Comparison of ENCODE assay signal across 10 cellular contexts in genomic region chr16:27228621-27229501, GRCh38. TPM values are rescaled to one million over a fixed set of nuclear protein-coding genes. Genes with fewer than 3 reads are reported as not detected.
DNase-seq lines count a peak whose midpoint lies in the region; ATAC-seq, FAIRE-seq and TF ChIP-seq lines count a peak whose summit lies in the region.
"Had no signal": no experiment of that assay in that cellular context is flagged by ENCODE, and none has a peak within 500 bp of the region (broad histone marks: within the 10 kb centered on the region; RNA-seq: fewer than 3 reads in every experiment).

No MANE protein-coding gene starts in this region.

- TF ChIP-seq POLR2A in GM12891 (IDR thresholded peaks at IDR 0.05; ENCODE audit: low read depth, low read length): no peak
- TF ChIP-seq POLR2A in K562 (conservative IDR thresholded peaks at IDR 0.05): no peak

- peak overlapping the region in 1 of 2 experiments; percentile 74; a peak in 2 of 4 replicates for H3K9ac ChIP-seq in K562 (ENCODE audit: insufficient read depth in 1 of 2, low read depth in 2 of 2, low read length in 2 of 2)

- H3K27me3 ChIP-seq in K562 (ENCODE audit: control insufficient read depth in 2 of 2, insufficient read depth in 2 of 2, low read length in 2 of 2): no peaks in the 10 kb centered on the region
- no peaks in the 10 kb centered on the region for H3K27me3 ChIP-seq in pancreas

- TF ChIP-seq RAD21 in K562 (CRISPR knock-in tag; conservative IDR thresholded peaks at IDR 0.05 in 1 of 2, IDR thresholded peaks at IDR 0.05 in 1 of 2): peak; percentile 23 to 54; a peak in 3 of 4 replicates

- no peak for TF ChIP-seq EP300 in K562 (IDR thresholded peaks at IDR 0.05; ENCODE audit: low read length)

- no peak overlapping the region for H3K4me2 ChIP-seq in K562 (ENCODE audit: insufficient read depth, low read length)

- TF ChIP-seq CTCF in K562 (IDR thresholded peaks at IDR 0.05 in 2 of 3, conservative IDR thresholded peaks at IDR 0.05 in 1 of 3; ENCODE audit: insufficient read depth in 2 of 3, low read depth in 1 of 3, low read length in 3 of 3) (peak; percentile 4 to 40 (median 11); a peak in 2 of 6 replicates), pancreas (IDR thresholded peaks at IDR 0.05) (no peak)

- POLR2A ChIA-PET in K562 (lab: Yijun Ruan, JAX): interaction anchor here (1.2 kb wide), 1 partner anchor 30 kb away, joined by 4 read pairs; no protein-coding TSS in a partner anchor

- intact Hi-C loops in K562 (cut with micrococcal nuclease) (loop anchor here (5.0 kb wide), 1 partner anchor 47 kb away; no protein-coding TSS in a partner anchor), pancreas (cut with DNase I) (no loop called here)

- H3K36me3 ChIP-seq in K562 (ENCODE audit: control insufficient read depth, insufficient read depth, low read length) (peaks cover 28% of the 10 kb centered on the region; the same call in 2 of the 3 replicates), pancreas (peaks cover 0 to 12% (median 2%) of the 10 kb centered on the region in 3 donors)

- CTCF ChIA-PET in K562 (lab: Yijun Ruan, JAX; ENCODE audit: low intra/inter-chr PET ratio): interaction anchor here (0.6 to 0.8 kb wide), 2 partner anchors 50 to 140 kb away, joined by 3 read pairs; no protein-coding TSS in a partner anchor

- WGBS in K562 (ENCODE audit: insufficient coverage, low coverage, missing lambda C conversion rate): 50% methylated on average over 21 of the region's 21 CpGs
- 67% methylated on average over 21 of the region's 21 CpGs for WGBS in pancreas, 2 donors

- no peak overlapping the region for H2AFZ ChIP-seq in K562 (ENCODE audit: low read depth, low read length)

- BruUV-seq in K562 (replicated peaks; lab: Mats Ljungman, UMichigan): no TSS peak

- no peak overlapping the region for H3K27ac ChIP-seq in K562 (ENCODE audit: extremely low read depth, low read depth, low read length)
- H3K27ac ChIP-seq in pancreas: no peak overlapping the region
- H3K27ac ChIP-seq: thoracic aorta had no signal

- H3K4me1 ChIP-seq in K562 (replicated peaks in 1 of 2; ENCODE audit: control insufficient read depth in 2 of 2, insufficient read depth in 2 of 2, low read length in 2 of 2) (peaks cover 0 to 33% of the 10 kb centered on the region in 2 experiments; a peak in 3 of 5 replicates), pancreas (peaks cover 5 to 20% (median 11%) of the 10 kb centered on the region in 3 donors)

- no peaks in the 10 kb centered on the region for H3K79me2 ChIP-seq in K562 (ENCODE audit: control insufficient read depth, insufficient read depth, low read length)

- H4K20me1 ChIP-seq in K562 (replicated peaks; ENCODE audit: control insufficient read depth, insufficient read depth, low read length): no peaks in the 10 kb centered on the region

- H3K9me3 ChIP-seq in K562 (replicated peaks; ENCODE audit: control insufficient read depth, insufficient read depth, low read depth, low read length) (no peaks in the 10 kb centered on the region), pancreas (no peaks in the 10 kb centered on the region)
- H3K9me3 ChIP-seq: thoracic aorta had no signal

- H3K4me3 ChIP-seq in K562: no peak overlapping the region
- H3K4me3 ChIP-seq in pancreas: no peak overlapping the region
- H3K4me3 ChIP-seq: thoracic aorta had no signal

- no peaks in the 10 kb centered on the region for H3K9me1 ChIP-seq in K562 (ENCODE audit: control insufficient read depth, insufficient read depth, low read length)

- DNase-seq in GM12891 (ENCODE audit: insufficient read length, low spot score) (no peak), NCI-H2196 (lab: John Stamatoyannopoulos, UW; ENCODE audit: unreplicated experiment) (peak; percentile 77), K562 (ENCODE audit: extremely low read depth in 1 of 4, low spot score in 3 of 4) (peak in 3 of 4 experiments; percentile 38 to 57 (median 40)), pancreas (peak in 5 of 6 donors; percentile 61 to 81 (median 74))
- DNase-seq in stimulated activated CD4-positive, alpha-beta T cell treated with anti-CD3 and anti-CD28 coated beads, Interleukin-4, amount 100 ng/mL, for 24 hours: no peak
- DNase-seq: activated CD4-positive, alpha-beta T cell treated with anti-CD3 and anti-CD28 coated beads, Interleukin-2, amount 50 U/mL, for 4 hours had no signal

- in situ Hi-C loops in K562 (cut with MboI): no loop called here

- ATAC-seq in K562: peak; percentile 84
- ATAC-seq in pancreas: peak; percentile 76 to 85 (median 77)
- ATAC-seq in GM21515 (IDR thresholded peaks at IDR 0.05; ENCODE audit: unreplicated experiment): no peak
- ATAC-seq in HG03196 (IDR thresholded peaks at IDR 0.05; ENCODE audit: unreplicated experiment): no peak
- no peak for ATAC-seq in SK-N-SH treated with all-trans-retinoic acid at 6 μM for 48 hours

- FAIRE-seq in GM12891 (lab: Jason Lieb, UNC) (no peak), K562 (lab: Jason Lieb, UNC) (peak; percentile 81), pancreas (lab: Jason Lieb, UNC) (no peak)

TF ChIP-seq in GM12891, 5 proteins besides CTCF, POLR2A, EP300 and RAD21:
- TF ChIP-seq SPI1 (IDR thresholded peaks at IDR 0.05; ENCODE audit: low read depth, low read length) (peak; percentile 61; the same call in 1 of the 2 replicates), POLR2AphosphoS5 (IDR thresholded peaks at IDR 0.05; ENCODE audit: low read depth, low read length) (no peak)

TF ChIP-seq in K562, 482 proteins besides CTCF, POLR2A, EP300 and RAD21 (continues in another document):
- no peak for TF ChIP-seq FOS (IDR thresholded peaks at IDR 0.05; ENCODE audit: extremely low read depth, insufficient read length)
- TF ChIP-seq HDAC8 (tag; IDR thresholded peaks at IDR 0.05): no peak

TF ChIP-seq in SK-N-SH treated with all-trans-retinoic acid at 6 μM for 48 hours, 23 proteins besides CTCF, POLR2A, EP300 and RAD21 (continues in another document):
- no peak for TF ChIP-seq RARB (CRISPR knock-in tag; IDR thresholded peaks at IDR 0.05)
- TF ChIP-seq ZNF70 (CRISPR knock-in tag; IDR thresholded peaks at IDR 0.05): no peak
- TF ChIP-seq, protein P1, sequence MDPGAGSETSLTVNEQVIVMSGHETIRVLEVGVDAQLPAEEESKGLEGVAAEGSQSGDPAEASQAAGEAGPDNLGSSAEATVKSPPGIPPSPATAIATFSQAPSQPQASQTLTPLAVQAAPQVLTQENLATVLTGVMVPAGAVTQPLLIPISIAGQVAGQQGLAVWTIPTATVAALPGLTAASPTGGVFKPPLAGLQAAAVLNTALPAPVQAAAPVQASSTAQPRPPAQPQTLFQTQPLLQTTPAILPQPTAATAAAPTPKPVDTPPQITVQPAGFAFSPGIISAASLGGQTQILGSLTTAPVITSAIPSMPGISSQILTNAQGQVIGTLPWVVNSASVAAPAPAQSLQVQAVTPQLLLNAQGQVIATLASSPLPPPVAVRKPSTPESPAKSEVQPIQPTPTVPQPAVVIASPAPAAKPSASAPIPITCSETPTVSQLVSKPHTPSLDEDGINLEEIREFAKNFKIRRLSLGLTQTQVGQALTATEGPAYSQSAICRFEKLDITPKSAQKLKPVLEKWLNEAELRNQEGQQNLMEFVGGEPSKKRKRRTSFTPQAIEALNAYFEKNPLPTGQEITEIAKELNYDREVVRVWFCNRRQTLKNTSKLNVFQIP (CRISPR knock-in tag; IDR thresholded peaks at IDR 0.05; ENCODE audit: borderline replicate concordance, low read depth): no peak
- TF ChIP-seq ESRRG (CRISPR knock-in tag; IDR thresholded peaks at IDR 0.05): no peak
- TF ChIP-seq SNAI2 (CRISPR knock-in tag; IDR thresholded peaks at IDR 0.05): no peak
- no peak for TF ChIP-seq ZC3H10 (CRISPR knock-in tag; IDR thresholded peaks at IDR 0.05)
- no peak for TF ChIP-seq CSDC2 (CRISPR knock-in tag; IDR thresholded peaks at IDR 0.05)

RNA-seq across cellular contexts. Expression of gene KDM8, which starts 25.5 kb away (rescaled TPM):
- 1.9 TPM for polyA plus RNA-seq in GM12891 (2012; ENCODE audit: low read depth, missing spikeins)
- total RNA-seq in K562 (2011; cell fraction: chromatin; rRNA removed; ENCODE audit: low replicate concordance): 18.0 and 41.3 TPM in 2 replicates
- total RNA-seq in K562 (2011; cell fraction: nucleolus; rRNA removed): 24.1 and 25.0 TPM in 2 replicates
- total RNA-seq in K562 (2011; cell fraction: nucleoplasm; rRNA removed): 21.2 and 27.1 TPM in 2 replicates
- total RNA-seq in K562 (2014; rRNA removed) (6.4 and 10.8 TPM in 2 replicates), K562 (2014; rRNA removed; fragmentation: Illumina TruSeq; extraction: Trizol) (2.6 and 5.3 TPM in 2 replicates), K562 (2015; rRNA removed; fragmentation: Illumina TruSeq; extraction: Trizol) (5.9 and 8.4 TPM in 2 replicates), K562 (2021) (9.1 TPM in 2 replicates), pancreas (1 to 10 TPM; 4.7 to 7.4 (median 6.3) TPM)
- polyA plus RNA-seq in K562 (2011; rRNA removed) (3.8 and 5.2 TPM in 2 replicates), K562 (2014; fragmentation: Illumina TruSeq; extraction: Trizol) (5.4 and 7.5 TPM in 2 replicates), K562 (2014; fragmentation: Nextera tagmentation; extraction: Ambion mirVana) (under 1 TPM; 0.61 to 0.66 TPM), K562 (2014; rRNA removed) (6.4 and 7.0 TPM in 2 replicates), pancreas (10 to 100 TPM; 12.4 to 17.7 TPM)
- polyA plus RNA-seq in K562 (2011; cell fraction: cytosol; rRNA removed): 4.5 and 35.4 TPM in 2 replicates
- polyA plus RNA-seq in K562 (2011; cell fraction: nucleus; rRNA removed): 8.8 and 15.0 TPM in 2 replicates
- 5.4 and 5.7 TPM in 2 replicates for polyA plus RNA-seq in K562 (2012)
- polyA minus RNA-seq in K562 (2011; rRNA and poly(A)+ RNA removed): 8.7 and 10.1 TPM in 2 replicates
- polyA minus RNA-seq in K562 (2011; cell fraction: cytosol; rRNA and poly(A)+ RNA removed): 2.2 and 3.5 TPM in 2 replicates
- 9.0 and 9.8 TPM in 2 replicates for polyA minus RNA-seq in K562 (2011; cell fraction: nucleus; rRNA and poly(A)+ RNA removed)

RNA-seq across cellular contexts. Expression of gene NSMCE1, which starts 39.7 kb away (rescaled TPM):
- polyA plus RNA-seq in GM12891 (2012; ENCODE audit: low read depth, missing spikeins): 81.9 TPM
- 22.3 and 37.0 TPM in 2 replicates for total RNA-seq in K562 (2011; cell fraction: chromatin; rRNA removed; ENCODE audit: low replicate concordance)
- 23.3 and 23.8 TPM in 2 replicates for total RNA-seq in K562 (2011; cell fraction: nucleolus; rRNA removed)
- 19.3 and 24.7 TPM in 2 replicates for total RNA-seq in K562 (2011; cell fraction: nucleoplasm; rRNA removed)
- total RNA-seq in K562 (2014; rRNA removed) (61.5 and 69.8 TPM in 2 replicates), K562 (2014; rRNA removed; fragmentation: Illumina TruSeq; extraction: Trizol) (50.6 and 57.1 TPM in 2 replicates), K562 (2015; rRNA removed; fragmentation: Illumina TruSeq; extraction: Trizol) (50.6 and 56.0 TPM in 2 replicates), K562 (2021) (59.5 and 68.2 TPM in 2 replicates), pancreas (10 to 100 TPM; 27.6 to 37.7 (median 31.7) TPM)
- polyA plus RNA-seq in K562 (2011; rRNA removed) (48.6 and 52.1 TPM in 2 replicates), K562 (2014; fragmentation: Illumina TruSeq; extraction: Trizol) (77.9 and 79.2 TPM in 2 replicates), K562 (2014; fragmentation: Nextera tagmentation; extraction: Ambion mirVana) (100 to 1,000 TPM; 154 to 163 TPM), K562 (2014; rRNA removed) (61.6 and 63.5 TPM in 2 replicates), pancreas (10 to 100 TPM; 30.0 to 37.9 TPM)
- polyA plus RNA-seq in K562 (2011; cell fraction: cytosol; rRNA removed): 38.3 and 39.1 TPM in 2 replicates
- polyA plus RNA-seq in K562 (2011; cell fraction: nucleus; rRNA removed): 18.3 and 19.4 TPM in 2 replicates
- 99.9 and 101 TPM in 2 replicates for polyA plus RNA-seq in K562 (2012)
- 39.9 and 49.7 TPM in 2 replicates for polyA minus RNA-seq in K562 (2011; rRNA and poly(A)+ RNA removed)
- 17.9 and 18.6 TPM in 2 replicates for polyA minus RNA-seq in K562 (2011; cell fraction: cytosol; rRNA and poly(A)+ RNA removed)
- polyA minus RNA-seq in K562 (2011; cell fraction: nucleus; rRNA and poly(A)+ RNA removed): 7.3 and 15.7 TPM in 2 replicates

Comparison
In these comparisons a context has a peak if more than half of its experiments do, and no peak if none do; other contexts are left out.
1. DNase-seq: peak in NCI-H2196 (single experiment), K562 (3 of 4) and pancreas (5 of 6); none in GM12891 (single experiment) and stimulated activated CD4-positive, alpha-beta T cell treated with anti-CD3 and anti-CD28 coated beads, Interleukin-4, amount 100 ng/mL, for 24 hours (single experiment).
2. ATAC-seq: peak in K562 (single experiment) and pancreas (4 of 4); none in GM21515 (single experiment), HG03196 (single experiment) and SK-N-SH treated with all-trans-retinoic acid at 6 μM for 48 hours (single experiment).
3. CTCF ChIP-seq: peak in K562 (3 of 3); none in pancreas (0 of 4).